Comparison of ENCODE assay signal across 24 cellular contexts in genomic region chr16:89117239-89117974, GRCh38. TPM values are rescaled to one million over a fixed set of nuclear protein-coding genes. Genes with fewer than 3 reads are reported as not detected.
DNase-seq lines count a peak whose midpoint lies in the region; ATAC-seq and TF ChIP-seq lines count a peak whose summit lies in the region.
"Had no signal": no experiment of that assay in that cellular context is flagged by ENCODE, and none has a peak within 500 bp of the region (broad histone marks: within the 10 kb centered on the region; RNA-seq: fewer than 3 reads in every experiment).

No MANE protein-coding gene starts in this region.

- H3K4me1 ChIP-seq in right cardiac atrium (ENCODE audit: control insufficient read depth, insufficient read depth, low read length) (no peaks in the 10 kb centered on the region), lower lobe of right lung (peaks cover 15% of the 10 kb centered on the region), aorta (ENCODE audit: control insufficient read depth in 1 of 2, insufficient read depth in 2 of 2, low read length in 2 of 2) (no peaks in the 10 kb centered on the region), stomach (peaks cover 5 to 28% (median 13%) of the 10 kb centered on the region in 4 donors)
- H3K4me1 ChIP-seq: BE2C, prostate gland had no signal

- peaks cover 50 to 68% (median 54%) of the 10 kb centered on the region in 3 donors for H3K4me1 Mint-ChIP-seq in T-cell

- H3K9me3 ChIP-seq in right cardiac atrium (ENCODE audit: control insufficient read depth, low read length) (no peaks in the 10 kb centered on the region), lower lobe of right lung (no peaks in the 10 kb centered on the region), aorta (ENCODE audit: control insufficient read depth, low read length) (no peaks in the 10 kb centered on the region), stomach (no peaks in the 10 kb centered on the region)
- H3K9me3 ChIP-seq: BE2C, gastroesophageal sphincter, prostate gland, tibial artery had no signal

- POLR2A ChIA-PET in T-cell (lab: Charles Lee) = interaction anchor here in 1 of 2 donors (0.5 kb wide), 1 partner anchor 28 kb away, joined by 3 read pairs; no protein-coding TSS in a partner anchor

- no peaks in the 10 kb centered on the region for H3K27me3 Mint-ChIP-seq in T-cell

- no peak for TF ChIP-seq POLR2A in stomach (IDR thresholded peaks at IDR 0.05)

- no peaks in the 10 kb centered on the region for H3K27me3 ChIP-seq in right cardiac atrium (ENCODE audit: control insufficient read depth, insufficient read depth)
- H3K27me3 ChIP-seq in lower lobe of right lung (ENCODE audit: low read depth) = no peaks in the 10 kb centered on the region
- H3K27me3 ChIP-seq in aorta (ENCODE audit: control insufficient read depth in 1 of 2, insufficient read depth in 2 of 2, low read length in 1 of 2) = no peaks in the 10 kb centered on the region
- H3K27me3 ChIP-seq in stomach = no peaks in the 10 kb centered on the region
- H3K27me3 ChIP-seq: BE2C, dorsolateral prefrontal cortex, gastroesophageal sphincter, tibial artery had no signal

- peak overlapping the region; percentile 86 to 96 for H3K27ac Mint-ChIP-seq in T-cell

- intact Hi-C loops in left ventricle myocardium superior (cut with micrococcal nuclease) (no loop called here), right cardiac atrium (cut with DNase I) (no loop called here), lower lobe of right lung (cut with DNase I) (no loop called here), aorta (cut with DNase I) (no loop called here), stomach (cut with DNase I; ENCODE audit: low total_unique reads) (no loop called here)

- H3K27ac ChIP-seq in right cardiac atrium (ENCODE audit: low read length) = no peak overlapping the region
- H3K27ac ChIP-seq in lower lobe of right lung = no peak overlapping the region
- no peak overlapping the region for H3K27ac ChIP-seq in aorta (ENCODE audit: low read depth in 1 of 2, low read length in 2 of 2)
- H3K27ac ChIP-seq in stomach = no peak overlapping the region
- H3K27ac ChIP-seq: dorsolateral prefrontal cortex, gastroesophageal sphincter, HL-60, prostate gland, tibial artery had no signal

- peak overlapping the region in 1 of 3 donors; percentile 91 for H3K4me3 Mint-ChIP-seq in T-cell

- H3K9me3 Mint-ChIP-seq in T-cell = no peaks in the 10 kb centered on the region

- TF ChIP-seq EP300 in stomach (IDR thresholded peaks at IDR 0.05) = no peak

- TF ChIP-seq CTCF in lower lobe of right lung (IDR thresholded peaks at IDR 0.05) (no peak), stomach (IDR thresholded peaks at IDR 0.05) (no peak)

- 94% methylated on average over 26 of the region's 26 CpGs for WGBS in right cardiac atrium
- 94% methylated on average over 26 of the region's 26 CpGs for WGBS in aorta, 2 donors
- 94 to 96% (median 95%) methylated on average over 13 to 26 of the region's 26 CpGs for WGBS in stomach, 5 donors

- CTCF ChIA-PET in T-cell (lab: Charles Lee) = no interaction called here

- ATAC-seq in left ventricle myocardium superior (no peak), right cardiac atrium (no peak), T-cell (replicated peaks in 1 of 4) (no peak), lower lobe of right lung (no peak), aorta (ENCODE audit: low FRiP score) (no peak)
- ATAC-seq: gastroesophageal sphincter had no signal

- DNase-seq in left ventricle myocardium superior = peak; percentile 9
- no peak for DNase-seq in right cardiac atrium
- no peak for DNase-seq in T-cell
- DNase-seq in lower lobe of right lung = peak; percentile 39
- DNase-seq in aorta = peak; percentile 32 to 51
- DNase-seq in stomach = no peak
- no peak for DNase-seq in NCI-H1417 (lab: John Stamatoyannopoulos, UW)
- DNase-seq: activated CD8-positive, alpha-beta memory T cell treated with anti-CD3 and anti-CD28 coated beads for 24 hours; activated gamma-delta T cell treated with Interleukin-2 at 50 U/mL for 16 hours; DMS53; HCEC 1CT; KBM-7; NCI-H1417 treated with DMSO at 0.1 percent for 48 hours; NCI-H2171; NCI-H748 treated with DMSO at 0.1 percent for 48 hours had no signal

- H3K36me3 ChIP-seq in lower lobe of right lung (peaks cover 89% of the 10 kb centered on the region), aorta (ENCODE audit: control insufficient read depth in 1 of 2, insufficient read depth in 2 of 2, low read length in 1 of 2) (peaks cover 0 to 6% of the 10 kb centered on the region in 2 donors), stomach (peaks cover 60 to 100% (median 97%) of the 10 kb centered on the region in 4 donors)
- H3K36me3 ChIP-seq: prostate gland had no signal

- H3K4me3 ChIP-seq in right cardiac atrium (ENCODE audit: low read length) = no peak overlapping the region
- no peak overlapping the region for H3K4me3 ChIP-seq in lower lobe of right lung
- no peak overlapping the region for H3K4me3 ChIP-seq in aorta (ENCODE audit: low read length in 2 of 2)
- no peak overlapping the region for H3K4me3 ChIP-seq in stomach
- H3K4me3 ChIP-seq: dorsolateral prefrontal cortex, gastroesophageal sphincter, prostate gland, smooth muscle cell, tibial artery had no signal

- H3K36me3 Mint-ChIP-seq in T-cell = peaks cover 43% of the 10 kb centered on the region

RNA-seq across cellular contexts. Expression of gene ACSF3, which starts 23.8 kb away (rescaled TPM):
- total RNA-seq in left ventricle myocardium superior (22.5 TPM), right cardiac atrium (10 to 100 TPM; 13.9 to 22.4 (median 16.7) TPM), T-cell (100 to 1,000 TPM in 1 of 5 donors, 10 to 100 TPM in 4; 70.5 to 102 (median 79.9) TPM), lower lobe of right lung (31.7 TPM), aorta (10 to 100 TPM; 19.3 to 33.2 TPM), stomach (100 to 1,000 TPM in 1 of 5 donors, 10 to 100 TPM in 4; 16.9 to 265 (median 27.7) TPM)
- polyA plus RNA-seq in right cardiac atrium (16.4 TPM), aorta (10 to 100 TPM; 20.0 to 48.4 TPM), stomach (10 to 100 TPM; 29.4 to 33.2 (median 31.9) TPM)

RNA-seq across cellular contexts. Expression of gene CDH15, which starts 54.1 kb away (rescaled TPM):
- total RNA-seq in left ventricle myocardium superior (not detected), right cardiac atrium (under 1 TPM; 0.09 to 0.14 (median 0.13) TPM), T-cell (under 1 TPM in 1 of 5 donors, not detected in 4; 0.19 TPM), lower lobe of right lung (0.50 TPM), aorta (under 1 TPM in 1 of 2 donors, not detected in 1; 0.21 TPM), stomach (not detected)
- polyA plus RNA-seq in right cardiac atrium (0.05 TPM), aorta (under 1 TPM in 1 of 2 donors, not detected in 1; 0.08 TPM), stomach (under 1 TPM in 2 of 3 donors, not detected in 1; 0.20 to 0.31 TPM)
- total RNA-seq: liver had no signal
- polyA plus RNA-seq: esophagus had no signal

Comparison
In these comparisons a context has a peak if more than half of its experiments do, and no peak if none do; other contexts are left out.
1. DNase-seq: peak in left ventricle myocardium superior (single experiment), lower lobe of right lung (single experiment) and aorta (2 of 2); none in right cardiac atrium (0 of 3), T-cell (0 of 34), stomach (single experiment) and NCI-H1417 (0 of 3).